In genomic region chr20:47760686-47761477, GRCh38 we compare ENCODE assay signal across 17 cellular contexts. TPM values are rescaled to one million over a fixed set of nuclear protein-coding genes. Genes with fewer than 3 reads are reported as not detected.
DNase-seq lines count a peak whose midpoint lies in the region; ATAC-seq, FAIRE-seq and TF ChIP-seq lines count a peak whose summit lies in the region.
"Had no signal": no experiment of that assay in that cellular context is flagged by ENCODE, and none has a peak within 500 bp of the region (broad histone marks: within the 10 kb centered on the region; RNA-seq: fewer than 3 reads in every experiment).

No MANE protein-coding gene starts in this region.

- H3K36me3 Mint-ChIP-seq in nephron (ENCODE audit: low read depth): peaks cover 40% of the 10 kb centered on the region
- H3K36me3 Mint-ChIP-seq: CD4-positive, alpha-beta memory T cell had no signal

- 84 to 85% methylated on average over 11 to 12 of the region's 14 CpGs for WGBS in esophagus squamous epithelium, 2 donors

- peaks cover 22% of the 10 kb centered on the region for H3K27me3 Mint-ChIP-seq in nephron (ENCODE audit: low read depth)

- ATAC-seq in GM21737 (IDR thresholded peaks at IDR 0.05; ENCODE audit: unreplicated experiment): no peak
- ATAC-seq: GM12878, GM23338 had no signal

- H3K4me1 Mint-ChIP-seq in nephron: peaks cover 76% of the 10 kb centered on the region
- H3K4me1 Mint-ChIP-seq: CD4-positive, alpha-beta memory T cell had no signal

- H3K27ac ChIP-seq in RWPE1: peak overlapping the region; percentile 57
- no peak overlapping the region for H3K27ac ChIP-seq in esophagus squamous epithelium
- H3K27ac ChIP-seq: C4-2B had no signal

- peak overlapping the region in 2 of 3 experiments; percentile 7 to 17 for H3K4me3 Mint-ChIP-seq in nephron
- H3K4me3 Mint-ChIP-seq: CD4-positive, alpha-beta memory T cell; GM23338; HFFc6 had no signal

- H3K9me3 Mint-ChIP-seq in nephron: no peaks in the 10 kb centered on the region
- H3K9me3 Mint-ChIP-seq: CD4-positive, alpha-beta memory T cell; GM23338; HFFc6 had no signal

- peaks cover 0 to 22% (median 5%) of the 10 kb centered on the region in 3 donors for H3K4me1 ChIP-seq in esophagus squamous epithelium

- H3K36me3 ChIP-seq in esophagus squamous epithelium: peaks cover 0 to 94% (median 0%) of the 10 kb centered on the region in 3 donors
- H3K36me3 ChIP-seq: HAP-1 had no signal

- peak; percentile 74 for FAIRE-seq in HTR-8/SVneo (lab: Jason Lieb, UNC)
- FAIRE-seq: A204.1, GM12878, GM18507 had no signal

- peak overlapping the region; percentile 29 to 64 (median 60) for H3K27ac Mint-ChIP-seq in nephron
- H3K27ac Mint-ChIP-seq: CD4-positive, alpha-beta memory T cell; GM23338; HFFc6 had no signal

- H3K27me3 ChIP-seq in esophagus squamous epithelium: no peaks in the 10 kb centered on the region
- H3K27me3 ChIP-seq: BE2C had no signal

- no peaks in the 10 kb centered on the region for H3K9me3 ChIP-seq in esophagus squamous epithelium
- H3K9me3 ChIP-seq: BE2C, HAP-1 had no signal

- no peak for DNase-seq in HTR-8/SVneo (ENCODE audit: insufficient read length, low spot score)
- DNase-seq in RWPE1 (ENCODE audit: low spot score): no peak
- no peak for DNase-seq in NCI-H82 (lab: John Stamatoyannopoulos, UW)
- DNase-seq in esophagus squamous epithelium (lab: John Stamatoyannopoulos, UW): no peak
- no peak for DNase-seq in T1000 (lab: John Stamatoyannopoulos, UW)
- DNase-seq: BE2C; CD4-positive, alpha-beta memory T cell; DMS79; HFFc6 had no signal

- intact Hi-C loops in esophagus squamous epithelium (cut with DNase I): no loop called here

- no peak for TF ChIP-seq POLR2A in esophagus squamous epithelium (IDR thresholded peaks at IDR 0.05)

- POLR2A ChIA-PET in RWPE1 (lab: Yijun Ruan, JAX; ENCODE audit: low non-redundant PET): no interaction called here

- TF ChIP-seq CTCF in RWPE1 (conservative IDR thresholded peaks at IDR 0.05; ENCODE audit: low read depth) (no peak), nephron (IDR thresholded peaks at IDR 0.05; ENCODE audit: unreplicated experiment in 3 of 3) (no peak), esophagus squamous epithelium (IDR thresholded peaks at IDR 0.05) (no peak)

- CTCF ChIA-PET in RWPE1 (lab: Yijun Ruan, JAX): interaction anchor here (0.7 kb wide), 1 partner anchor 1412 kb away, joined by 4 read pairs; no protein-coding TSS in a partner anchor

- H3K4me3 ChIP-seq in esophagus squamous epithelium: no peak overlapping the region
- H3K4me3 ChIP-seq: GM12878, GM23338, HAP-1 had no signal

RNA-seq across cellular contexts. Expression of gene SULF2, which starts 24.4 kb away (rescaled TPM):
- 100 to 1,000 TPM in 2 of 4 donors, 10 to 100 TPM in 2; 31.5 to 182 (median 94.4) TPM for total RNA-seq in esophagus squamous epithelium
